In genomic region chr13:62524061-62524460, GRCh38 we compare ENCODE assay signal across 13 cellular contexts.
DNase-seq lines count a peak whose midpoint lies in the region; ATAC-seq and TF ChIP-seq lines count a peak whose summit lies in the region.
"Had no signal": no experiment of that assay in that cellular context is flagged by ENCODE, and none has a peak within 500 bp of the region (broad histone marks: within the 10 kb centered on the region; RNA-seq: fewer than 3 reads in every experiment).

No MANE protein-coding gene starts in this region.

- H3K4me3 ChIP-seq in GM12865 (ENCODE audit: low read depth, low read length) (no peak overlapping the region), dorsolateral prefrontal cortex (no peak overlapping the region)
- H3K4me3 ChIP-seq: upper lobe of left lung had no signal

- no peak overlapping the region for H3K27ac ChIP-seq in dorsolateral prefrontal cortex
- H3K27ac ChIP-seq: upper lobe of left lung had no signal

- intact Hi-C loops in dorsolateral prefrontal cortex (cut with DNase I): no loop called here

- peak; percentile 79 for ATAC-seq in GM19463 (IDR thresholded peaks at IDR 0.05; ENCODE audit: unreplicated experiment)
- ATAC-seq in HG02642 (IDR thresholded peaks at IDR 0.05; ENCODE audit: poor library complexity, unreplicated experiment): peak; percentile 77
- ATAC-seq in HG03280 (IDR thresholded peaks at IDR 0.05; ENCODE audit: unreplicated experiment): peak; percentile 73
- ATAC-seq: left ventricle myocardium superior had no signal

- TF ChIP-seq CTCF in GM12865 (IDR thresholded peaks at IDR 0.05; ENCODE audit: insufficient read depth, low read depth, low read length, missing control alignments) (no peak), dorsolateral prefrontal cortex (IDR thresholded peaks at IDR 0.05 in 54 of 56, conservative IDR thresholded peaks at IDR 0.05 in 2 of 56; ENCODE audit: low read depth in 1 of 56, partially characterized antibody in 56 of 56) (no peak)

- no peaks in the 10 kb centered on the region for H3K27me3 ChIP-seq in dorsolateral prefrontal cortex
- H3K27me3 ChIP-seq: upper lobe of left lung had no signal

- DNase-seq in GM12865 (ENCODE audit: low read depth) (peak; percentile 46), dorsolateral prefrontal cortex (no peak), ecto neural progenitor cell (ENCODE audit: low spot score) (no peak), foreskin melanocyte (no peak)
- DNase-seq in central memory CD4-positive, alpha-beta T cell: no peak
- DNase-seq: activated CD4-positive, alpha-beta T cell treated with anti-CD3 and anti-CD28 coated beads, Interleukin-2, amount 50 U/mL, for 48 hours; activated naive CD4-positive, alpha-beta T cell treated with Interleukin-2 at 50 U/mL for 16 hours; left ventricle myocardium superior; stimulated activated CD4-positive, alpha-beta T cell treated with anti-CD3 and anti-CD28 coated beads, Interleukin-12 subunit alpha, Interleukin-12 subunit beta, amount 100 ng/mL, for 4 hours; upper lobe of left lung had no signal
